ENCODE assay signal across 1 cellular context in genomic region chrX:153379971-153380581, GRCh38.
TF ChIP-seq lines count a peak whose summit lies in the region.

No MANE protein-coding gene starts in this region.

TF ChIP-seq in K562, 482 proteins besides CTCF, POLR2A, EP300 and RAD21 (continues in another document):
- TF ChIP-seq CHD1 (IDR thresholded peaks at IDR 0.05; ENCODE audit: low read length), result no peak
- TF ChIP-seq MNT (conservative IDR thresholded peaks at IDR 0.05), result 0 out of 4 replicates have a peak, but pooled peaks of 1 of the 2 experiments have one; percentile 47
- peak; percentile 85 for TF ChIP-seq FOXJ2 (tag; IDR thresholded peaks at IDR 0.05)
- TF ChIP-seq KHSRP (IDR thresholded peaks at IDR 0.05), result no peak
- peak; percentile 82; the same call in 1 of the 2 replicates for TF ChIP-seq ZNF584 (CRISPR knock-in tag; IDR thresholded peaks at IDR 0.05; ENCODE audit: low read depth)
- no peak for TF ChIP-seq ZKSCAN3 (CRISPR knock-in tag; IDR thresholded peaks at IDR 0.05)
- TF ChIP-seq FOXP1 (CRISPR knock-in tag; IDR thresholded peaks at IDR 0.05), result no peak
- TF ChIP-seq NR0B1 (IDR thresholded peaks at IDR 0.05; ENCODE audit: partially characterized antibody), result no peak
- peak; percentile 87; the same call in 1 of the 2 replicates for TF ChIP-seq ZNF175 (CRISPR knock-in tag; IDR thresholded peaks at IDR 0.05; ENCODE audit: low read depth)
- TF ChIP-seq HIVEP1 (CRISPR knock-in tag; IDR thresholded peaks at IDR 0.05), result 0 out of 2 replicates have a peak, but pooled peaks have one; percentile 79
- no peak for TF ChIP-seq CSDE1 (IDR thresholded peaks at IDR 0.05)
- TF ChIP-seq SLC30A9 (CRISPR knock-in tag; IDR thresholded peaks at IDR 0.05), result no peak
- TF ChIP-seq ZNF76 (CRISPR knock-in tag; IDR thresholded peaks at IDR 0.05; ENCODE audit: borderline replicate concordance), result 0 out of 2 replicates have a peak, but pooled peaks have one; percentile 9
- no peak for TF ChIP-seq STAT5A (IDR thresholded peaks at IDR 0.05; ENCODE audit: borderline replicate concordance, low read length)
- TF ChIP-seq ZNF197 (CRISPR knock-in tag; IDR thresholded peaks at IDR 0.05; ENCODE audit: low read depth), result peak; percentile 73; the same call in 1 of the 2 replicates
- no peak for TF ChIP-seq TAF7 (tag; IDR thresholded peaks at IDR 0.05)
- no peak for TF ChIP-seq POLR2AphosphoS5 (IDR thresholded peaks at IDR 0.05; ENCODE audit: control insufficient read depth, insufficient read depth, low read depth, low read length)
- TF ChIP-seq MAX (CRISPR knock-in tag; IDR thresholded peaks at IDR 0.05), result no peak
- TF ChIP-seq NFE2 (IDR thresholded peaks at IDR 0.05; ENCODE audit: low read depth), result no peak
- 0 out of 2 replicates have a peak, but pooled peaks have one; percentile 18 for TF ChIP-seq REST (CRISPR knock-in tag; IDR thresholded peaks at IDR 0.05; ENCODE audit: low read depth)
- TF ChIP-seq MAFG (tag; conservative IDR thresholded peaks at IDR 0.05), result no peak
- no peak for TF ChIP-seq THRA (IDR thresholded peaks at IDR 0.05)
- peak; percentile 23; the same call in 1 of the 2 replicates for TF ChIP-seq TEAD4 (IDR thresholded peaks at IDR 0.05; ENCODE audit: low read length)
- no peak for TF ChIP-seq TEAD4 (CRISPR knock-in tag; IDR thresholded peaks at IDR 0.05; ENCODE audit: borderline replicate concordance)
- TF ChIP-seq PRPF4 (IDR thresholded peaks at IDR 0.05; ENCODE audit: insufficient read depth, low read depth, low read length, poor library complexity, severe bottlenecking), result no peak
- TF ChIP-seq PPARD (CRISPR knock-in tag; IDR thresholded peaks at IDR 0.05), result no peak
- no peak for TF ChIP-seq ZNF655 (CRISPR knock-in tag; IDR thresholded peaks at IDR 0.05)
- peak; percentile 74; the same call in 1 of the 2 replicates for TF ChIP-seq ZNF644 (tag; IDR thresholded peaks at IDR 0.05; ENCODE audit: low read depth)
- TF ChIP-seq RBM39 (optimal IDR thresholded peaks at IDR 0.05; ENCODE audit: low read depth, low read length), result no peak
- TF ChIP-seq RBM14 (IDR thresholded peaks at IDR 0.05; ENCODE audit: borderline replicate concordance, insufficient read depth, low read depth, low read length), result no peak
- TF ChIP-seq ZNF445 (CRISPR knock-in tag; IDR thresholded peaks at IDR 0.05; ENCODE audit: low read depth), result no peak
- no peak for TF ChIP-seq KDM1A (IDR thresholded peaks at IDR 0.05)
- peak; percentile 41 to 43 for TF ChIP-seq E2F6 (IDR thresholded peaks at IDR 0.05; ENCODE audit: borderline replicate concordance in 1 of 2, extremely low read depth in 1 of 2, insufficient read depth in 1 of 2, insufficient read length in 1 of 2, low read depth in 1 of 2, low read length in 1 of 2, poor library complexity in 1 of 2, severe bottlenecking in 1 of 2)
- TF ChIP-seq CHCHD3 (CRISPR knock-in tag; IDR thresholded peaks at IDR 0.05), result no peak
- TF ChIP-seq ADNP (tag; IDR thresholded peaks at IDR 0.05), result no peak
- TF ChIP-seq FUS (optimal IDR thresholded peaks at IDR 0.05; ENCODE audit: low read depth, low read length), result no peak
- TF ChIP-seq MGA (IDR thresholded peaks at IDR 0.05), result peak; percentile 87
- no peak for TF ChIP-seq NCOA6 (IDR thresholded peaks at IDR 0.05)
